In genomic region chr13:46355088-46355468, GRCh38 we compare ENCODE assay signal across 1 cellular context.
TF ChIP-seq lines count a peak whose summit lies in the region.

No MANE protein-coding gene starts in this region.

TF ChIP-seq in SK-N-SH, 30 proteins besides CTCF, POLR2A, EP300 and RAD21:
- TF ChIP-seq FOSL2 (IDR thresholded peaks at IDR 0.05; ENCODE audit: borderline replicate concordance, low read depth) (no peak), REST (IDR thresholded peaks at IDR 0.05; ENCODE audit: low read depth, low read length) (no peak), JUND (IDR thresholded peaks at IDR 0.05) (no peak), EZH2phosphoT487 (IDR thresholded peaks at IDR 0.05; ENCODE audit: borderline replicate concordance, low read depth) (no peak), USF2 (IDR thresholded peaks at IDR 0.05; ENCODE audit: borderline replicate concordance, low read depth, low read length) (no peak), TAF1 (IDR thresholded peaks at IDR 0.05; ENCODE audit: borderline replicate concordance, low read depth, low read length) (no peak), TCF12 (IDR thresholded peaks at IDR 0.05) (no peak), PBX3 (IDR thresholded peaks at IDR 0.05) (no peak), SMC3 (IDR thresholded peaks at IDR 0.05; ENCODE audit: low read depth, low read length) (no peak), MEF2A (IDR thresholded peaks at IDR 0.05; ENCODE audit: borderline replicate concordance, low read depth) (no peak), SIN3A (IDR thresholded peaks at IDR 0.05; ENCODE audit: borderline replicate concordance, low read depth, low read length) (no peak), FOXM1 (IDR thresholded peaks at IDR 0.05; ENCODE audit: low read depth) (no peak), NRF1 (IDR thresholded peaks at IDR 0.05; ENCODE audit: low read depth, low read length) (no peak), RCOR1 (IDR thresholded peaks at IDR 0.05; ENCODE audit: low read length) (no peak), MXI1 (IDR thresholded peaks at IDR 0.05; ENCODE audit: low read depth, low read length) (no peak), TEAD4 (IDR thresholded peaks at IDR 0.05; ENCODE audit: borderline replicate concordance, insufficient read depth) (no peak), NFIC (IDR thresholded peaks at IDR 0.05; ENCODE audit: borderline replicate concordance) (no peak), FOXJ3 (CRISPR knock-in tag; IDR thresholded peaks at IDR 0.05) (no peak)
- TF ChIP-seq, protein P1, sequence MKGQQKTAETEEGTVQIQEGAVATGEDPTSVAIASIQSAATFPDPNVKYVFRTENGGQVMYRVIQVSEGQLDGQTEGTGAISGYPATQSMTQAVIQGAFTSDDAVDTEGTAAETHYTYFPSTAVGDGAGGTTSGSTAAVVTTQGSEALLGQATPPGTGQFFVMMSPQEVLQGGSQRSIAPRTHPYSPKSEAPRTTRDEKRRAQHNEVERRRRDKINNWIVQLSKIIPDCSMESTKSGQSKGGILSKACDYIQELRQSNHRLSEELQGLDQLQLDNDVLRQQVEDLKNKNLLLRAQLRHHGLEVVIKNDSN (IDR thresholded peaks at IDR 0.05; ENCODE audit: borderline replicate concordance, low read depth) = no peak
